In the genomic region with DNA sequence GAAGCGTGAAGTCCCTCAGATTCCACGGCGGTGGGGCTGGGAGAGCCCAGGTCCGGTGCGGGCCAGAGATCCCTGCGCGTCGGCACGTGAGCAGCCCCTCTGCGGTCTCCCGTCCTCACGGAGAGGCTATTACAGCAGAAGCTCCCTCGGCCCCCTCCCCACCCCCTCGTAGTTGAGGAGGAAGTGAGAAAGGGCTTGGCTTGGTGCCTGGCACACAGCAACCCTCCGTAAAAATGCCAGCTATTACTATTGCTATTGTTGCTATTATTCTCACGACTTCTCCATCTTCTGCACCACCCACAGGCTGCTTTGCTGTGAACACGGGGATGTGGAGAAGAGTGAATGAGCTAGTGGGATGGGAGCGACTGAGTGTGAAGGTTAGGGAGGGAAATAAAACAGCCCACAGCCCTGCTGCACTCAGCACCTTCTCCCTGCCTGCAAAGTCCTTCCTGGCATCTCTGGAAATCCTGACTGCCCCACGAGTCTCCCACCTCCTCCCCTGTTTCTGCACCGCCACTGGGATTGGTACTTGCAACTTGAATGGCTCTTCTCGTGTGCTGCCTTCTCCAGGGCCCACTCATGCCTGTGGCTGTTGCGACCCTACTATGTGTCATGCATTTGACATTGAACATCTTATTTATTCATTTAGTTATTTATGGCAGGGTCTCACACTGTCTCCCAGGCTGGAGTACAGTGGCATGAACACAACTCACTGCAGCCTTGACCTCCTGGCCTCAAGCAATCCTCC, we compare ENCODE assay signal across 14 cellular contexts. TPM values are rescaled to one million over a fixed set of nuclear protein-coding genes. Genes with fewer than 3 reads are reported as not detected.
DNase-seq lines count a peak whose midpoint lies in the region; ATAC-seq and TF ChIP-seq lines count a peak whose summit lies in the region.
"Had no signal": no experiment of that assay in that cellular context is flagged by ENCODE, and none has a peak within 500 bp of the region (broad histone marks: within the 10 kb centered on the region; RNA-seq: fewer than 3 reads in every experiment).

No MANE protein-coding gene starts in this region.

- H3K4me1 ChIP-seq in foreskin keratinocyte: no peaks in the 10 kb centered on the region
- H3K4me1 ChIP-seq: colonic mucosa had no signal

- no peak for TF ChIP-seq POLR2A in GM18505 (IDR thresholded peaks at IDR 0.05; ENCODE audit: borderline replicate concordance, extremely low read depth, insufficient read depth, insufficient read length)

- no peak overlapping the region for H3K27ac ChIP-seq in foreskin keratinocyte
- H3K27ac ChIP-seq: colonic mucosa had no signal

- peak; percentile 52 for DNase-seq in Ammon's horn (ENCODE audit: low spot score)
- peak; percentile 38 to 51 for DNase-seq in NOMO-1 (lab: John Stamatoyannopoulos, UW; ENCODE audit: unreplicated experiment in 2 of 2)
- peak; percentile 7 for DNase-seq in glomerular visceral epithelial cell (ENCODE audit: extremely low spot score)
- no peak for DNase-seq in foreskin keratinocyte
- DNase-seq: activated CD8-positive, alpha-beta memory T cell treated with anti-CD3 and anti-CD28 coated beads, Interleukin-2, amount 50 U/mL, for 4 hours; activated naive CD8-positive, alpha-beta T cell treated with anti-CD3 and anti-CD28 coated beads, Interleukin-2, amount 50 U/mL, for 24 hours; colonic mucosa; EL; stimulated activated CD4-positive, alpha-beta T cell treated with anti-CD3 and anti-CD28 coated beads, Interleukin-4, amount 100 ng/mL, for 1 hour had no signal

- peaks cover 25% of the 10 kb centered on the region for H3K4me1 Mint-ChIP-seq in activated T-helper 17 cell treated with anti-CD3 and anti-CD28 coated beads, Interleukin-2, amount 50 U/mL, for 72 hours

- no peaks in the 10 kb centered on the region for H3K36me3 Mint-ChIP-seq in activated T-helper 17 cell treated with anti-CD3 and anti-CD28 coated beads, Interleukin-2, amount 50 U/mL, for 72 hours (ENCODE audit: low read depth)

- no peak for TF ChIP-seq CTCF in foreskin keratinocyte (conservative IDR thresholded peaks at IDR 0.05)

- no peak overlapping the region for H3K4me3 Mint-ChIP-seq in activated T-helper 17 cell treated with anti-CD3 and anti-CD28 coated beads, Interleukin-2, amount 50 U/mL, for 72 hours
- H3K4me3 Mint-ChIP-seq: activated naive CD8-positive, alpha-beta T cell treated with anti-CD3 and anti-CD28 coated beads, Interleukin-2, amount 50 U/mL, for 24 hours had no signal

- H3K27me3 Mint-ChIP-seq in activated T-helper 17 cell treated with anti-CD3 and anti-CD28 coated beads, Interleukin-2, amount 50 U/mL, for 72 hours: peaks cover 10% of the 10 kb centered on the region

- H3K27me3 ChIP-seq in foreskin keratinocyte: peaks cover 3% of the 10 kb centered on the region
- H3K27me3 ChIP-seq: colonic mucosa had no signal

- no peak overlapping the region for H3K27ac Mint-ChIP-seq in activated T-helper 17 cell treated with anti-CD3 and anti-CD28 coated beads, Interleukin-2, amount 50 U/mL, for 72 hours
- H3K27ac Mint-ChIP-seq: activated naive CD8-positive, alpha-beta T cell treated with anti-CD3 and anti-CD28 coated beads, Interleukin-2, amount 50 U/mL, for 24 hours had no signal

- H3K9me3 Mint-ChIP-seq in activated T-helper 17 cell treated with anti-CD3 and anti-CD28 coated beads, Interleukin-2, amount 50 U/mL, for 72 hours: no peaks in the 10 kb centered on the region
- H3K9me3 Mint-ChIP-seq: activated naive CD8-positive, alpha-beta T cell treated with anti-CD3 and anti-CD28 coated beads, Interleukin-2, amount 50 U/mL, for 24 hours had no signal

- ATAC-seq in GM18505 (IDR thresholded peaks at IDR 0.05; ENCODE audit: unreplicated experiment) (peak; percentile 40), GM19455 (IDR thresholded peaks at IDR 0.05; ENCODE audit: unreplicated experiment) (no peak), GM18873 (IDR thresholded peaks at IDR 0.05; ENCODE audit: low FRiP score, unreplicated experiment) (no peak), foreskin keratinocyte (no peak)
- no peak for ATAC-seq in activated T-helper 17 cell treated with anti-CD3 and anti-CD28 coated beads, Interleukin-2, amount 50 U/mL, for 72 hours (replicated peaks)
- ATAC-seq: activated naive CD8-positive, alpha-beta T cell treated with anti-CD3 and anti-CD28 coated beads, Interleukin-2, amount 50 U/mL, for 24 hours; Right ventricle myocardium inferior had no signal

RNA-seq across cellular contexts. Expression of gene ZBTB18, which starts 26.6 kb away (rescaled TPM):
- total RNA-seq in activated T-helper 17 cell treated with anti-CD3 and anti-CD28 coated beads, Interleukin-2, amount 50 U/mL, for 72 hours: 1 to 10 TPM; 5.1 to 6.5 TPM
- total RNA-seq in foreskin keratinocyte: 6.6 and 8.5 TPM in 2 replicates
- polyA plus RNA-seq in foreskin keratinocyte: 2.1 and 3.1 TPM in 2 replicates

Comparison
In these comparisons a context has a peak if more than half of its experiments do, and no peak if none do; other contexts are left out.
1. DNase-seq: peak in Ammon's horn (single experiment), NOMO-1 (2 of 2) and glomerular visceral epithelial cell (single experiment); none in foreskin keratinocyte (0 of 2).